In the genomic region with DNA sequence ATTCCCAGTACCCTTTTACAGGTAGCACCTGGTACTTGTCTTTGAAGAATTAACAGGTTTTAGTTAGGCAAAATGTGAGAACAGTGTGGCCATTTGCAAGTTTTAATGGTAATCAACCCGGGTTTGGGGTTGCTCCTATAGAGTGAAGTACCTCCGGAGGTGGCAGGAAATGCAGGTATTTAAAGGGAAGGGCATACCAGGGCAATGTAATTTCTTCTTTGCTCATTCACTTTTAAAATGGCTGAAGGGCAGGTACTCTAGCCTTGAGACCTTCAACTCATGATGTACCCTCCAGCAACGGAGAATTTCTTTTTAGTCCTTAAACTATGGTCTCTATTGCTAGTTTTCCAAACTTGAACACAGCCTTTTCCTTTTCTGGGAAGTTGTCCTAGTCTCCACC, we compare ENCODE assay signal across 8 cellular contexts. TPM values are rescaled to one million over a fixed set of nuclear protein-coding genes. Genes with fewer than 3 reads are reported as not detected.
DNase-seq lines count a peak whose midpoint lies in the region; TF ChIP-seq lines count a peak whose summit lies in the region.

No MANE protein-coding gene starts in this region.

- peak overlapping the region; percentile 98 to 99 (median 99) for H3K27ac Mint-ChIP-seq in IgD-negative memory B cell

- BruUV-seq in A673 (replicated peaks; lab: Mats Ljungman, UMichigan) (no TSS peak), mammary epithelial cell (replicated peaks; lab: Mats Ljungman, UMichigan) (no TSS peak)

- dilution Hi-C loops in mammary epithelial cell (cut with HindIII; ENCODE audit: low sequenced_read_pairs) = loop anchor here (5.0 kb wide), 1 partner anchor 88 kb away; a partner anchor contains a TSS

- DNase-seq in A673 (ENCODE audit: low spot score) (no peak), mammary epithelial cell (no peak), cerebellum (ENCODE audit: low spot score) (no peak), NCI-H748 (lab: John Stamatoyannopoulos, UW; ENCODE audit: unreplicated experiment) (no peak), HT-29 (ENCODE audit: low spot score) (no peak), Kasumi-1 (lab: John Stamatoyannopoulos, UW) (no peak)

- H3K4me3 Mint-ChIP-seq in IgD-negative memory B cell = peak overlapping the region; percentile 96 to 98 (median 97)

- peaks cover under 1% of the 10 kb centered on the region for H3K36me3 Mint-ChIP-seq in IgD-negative memory B cell

- in situ Hi-C loops in mammary epithelial cell (cut with MboI; ENCODE audit: low sequenced_read_pairs in 2 of 2) = loop anchor here in 1 of 2 donors (5.0 kb wide), 1 partner anchor 88 kb away; a partner anchor contains a TSS

- H3K9me3 Mint-ChIP-seq in IgD-negative memory B cell = no peaks in the 10 kb centered on the region

- TF ChIP-seq CTCF in A673 (conservative IDR thresholded peaks at IDR 0.05; ENCODE audit: low read depth, low read length) (no peak), mammary epithelial cell (conservative IDR thresholded peaks at IDR 0.05 in 1 of 2, IDR thresholded peaks at IDR 0.05 in 1 of 2; ENCODE audit: extremely low read depth in 1 of 2, insufficient read depth in 1 of 2, low read depth in 1 of 2, low read length in 2 of 2) (no peak)

- POLR2A ChIA-PET in A673 (lab: Charles Lee; ENCODE audit: low non-redundant PET) = no interaction called here

- peak overlapping the region; percentile 22 for H2AFZ ChIP-seq in mammary epithelial cell (ENCODE audit: low read depth, low read length)

- peak overlapping the region; percentile 99 for H3K9ac ChIP-seq in mammary epithelial cell (ENCODE audit: insufficient read depth, low read length)

- H3K27me3 Mint-ChIP-seq in IgD-negative memory B cell = no peaks in the 10 kb centered on the region

- CTCF ChIA-PET in A673 (lab: Charles Lee) (no interaction called here), mammary epithelial cell (lab: Charles Lee; ENCODE audit: low non-redundant PET) (no interaction called here)

- 3% methylated on average over 3 of the region's 3 CpGs for WGBS in mammary epithelial cell (ENCODE audit: low coverage, missing lambda C conversion rate)

- intact Hi-C loops in A673 (cut with micrococcal nuclease; ENCODE audit: unreplicated experiment) = no loop called here
- intact Hi-C loops in mammary epithelial cell (cut with micrococcal nuclease) = no loop called here

- H3K4me2 ChIP-seq in mammary epithelial cell (ENCODE audit: insufficient read depth, low read depth, low read length) = peak overlapping the region; percentile 81

- no peaks in the 10 kb centered on the region for H3K27me3 ChIP-seq in A673 (replicated peaks; ENCODE audit: insufficient read depth, low read depth, low read length, poor library complexity)
- no peaks in the 10 kb centered on the region for H3K27me3 ChIP-seq in mammary epithelial cell (ENCODE audit: insufficient read depth, low read length)
- no peaks in the 10 kb centered on the region for H3K27me3 ChIP-seq in mononuclear cell (ENCODE audit: insufficient read depth, low read length)

- H3K4me3 ChIP-seq in A673 (ENCODE audit: low read depth, low read length, poor library complexity, severe bottlenecking) (peak overlapping the region; percentile 92), mammary epithelial cell (replicated peaks in 1 of 3; ENCODE audit: insufficient read depth in 1 of 3, low read depth in 2 of 3, low read length in 3 of 3) (peak overlapping the region; percentile 72 to 96 (median 93)), mononuclear cell (ENCODE audit: low read length) (peak overlapping the region; percentile 73)

- H3K4me1 Mint-ChIP-seq in IgD-negative memory B cell = peaks cover 30 to 53% (median 36%) of the 10 kb centered on the region in 3 donors

- H3K9me3 ChIP-seq in A673 (ENCODE audit: low read depth, low read length, poor library complexity, severe bottlenecking) = no peaks in the 10 kb centered on the region
- H3K9me3 ChIP-seq in mammary epithelial cell (replicated peaks; ENCODE audit: insufficient read depth, low read length) = no peaks in the 10 kb centered on the region
- H3K9me3 ChIP-seq in mononuclear cell (ENCODE audit: low read depth, low read length) = no peaks in the 10 kb centered on the region

- H3K27ac ChIP-seq in A673 (ENCODE audit: low read depth, low read length, poor library complexity, severe bottlenecking) (peak overlapping the region; percentile 99), mammary epithelial cell (ENCODE audit: insufficient read depth, low read depth, low read length) (peak overlapping the region; percentile 94)

- H3K4me1 ChIP-seq in A673 (ENCODE audit: insufficient read depth, low read length, poor library complexity, severe bottlenecking) (peaks cover 18% of the 10 kb centered on the region), mammary epithelial cell (ENCODE audit: insufficient read depth, low read length) (peaks cover 6% of the 10 kb centered on the region), mononuclear cell (ENCODE audit: insufficient read depth, low read length) (peaks cover 30% of the 10 kb centered on the region)

- no peaks in the 10 kb centered on the region for H4K20me1 ChIP-seq in mammary epithelial cell (ENCODE audit: insufficient read depth, low read length)

- peaks cover 48% of the 10 kb centered on the region for H3K79me2 ChIP-seq in mammary epithelial cell (ENCODE audit: insufficient read depth, low read length)

- H3K36me3 ChIP-seq in A673 (ENCODE audit: insufficient read depth, low read length, poor library complexity, severe bottlenecking) (no peaks in the 10 kb centered on the region), mammary epithelial cell (ENCODE audit: insufficient read depth, low read length) (no peaks in the 10 kb centered on the region)

RNA-seq across cellular contexts. Expression of a gene that starts 1.3 kb away (rescaled TPM):
- total RNA-seq in A673 (2021) = 323 and 337 TPM in 2 replicates
- 69.5 TPM for polyA plus RNA-seq in IgD-negative memory B cell
- total RNA-seq in mammary epithelial cell = 100 to 1,000 TPM; 137 to 189 TPM
- 50.3 TPM for polyA plus RNA-seq in mammary epithelial cell
- 86.8 TPM for polyA minus RNA-seq in mammary epithelial cell
- total RNA-seq in mononuclear cell = 39.9 TPM
- 86.4 TPM for total RNA-seq in cerebellum
- total RNA-seq in HT-29 (2014; rRNA removed; shearing (Covaris generic)) = 54.7 and 55.7 TPM in 2 replicates

RNA-seq across cellular contexts. Expression of a gene that starts 24.2 kb away (rescaled TPM):
- total RNA-seq in A673 (2021) (31.2 and 33.4 TPM in 2 replicates), mammary epithelial cell (10 to 100 TPM; 12.3 to 20.1 TPM), mononuclear cell (25.2 TPM), cerebellum (15.3 TPM)
- polyA plus RNA-seq in IgD-negative memory B cell (84.6 TPM), mammary epithelial cell (33.4 TPM)
- 26.9 TPM for polyA minus RNA-seq in mammary epithelial cell
- total RNA-seq in HT-29 (2014; rRNA removed; shearing (Covaris generic)) = 8.5 and 22.9 TPM in 2 replicates
